In genomic region chr4:53014881-53015280, GRCh38 we compare ENCODE assay signal across 14 cellular contexts.
DNase-seq lines count a peak whose midpoint lies in the region; ATAC-seq and TF ChIP-seq lines count a peak whose summit lies in the region.
"Had no signal": no experiment of that assay in that cellular context is flagged by ENCODE, and none has a peak within 500 bp of the region (broad histone marks: within the 10 kb centered on the region; RNA-seq: fewer than 3 reads in every experiment).

No MANE protein-coding gene starts in this region.

- H3K27ac Mint-ChIP-seq in chondrocyte (ENCODE audit: unreplicated experiment) = peak overlapping the region; percentile 42
- H3K27ac Mint-ChIP-seq: CD8-positive, alpha-beta memory T cell; IgD-negative memory B cell had no signal

- no peak overlapping the region for H2AFZ ChIP-seq in GM23248

- TF ChIP-seq POLR2A in testis (IDR thresholded peaks at IDR 0.05) = no peak

- no peak for TF ChIP-seq CTCF in chondrocyte (IDR thresholded peaks at IDR 0.05)
- TF ChIP-seq CTCF in testis (IDR thresholded peaks at IDR 0.05) = no peak

- H3K79me2 ChIP-seq in GM23248 (ENCODE audit: insufficient read depth) = no peaks in the 10 kb centered on the region; the same call in 1 of the 2 replicates

- H3K27me3 ChIP-seq in GM23248 (replicated peaks; ENCODE audit: insufficient read depth) = no peaks in the 10 kb centered on the region
- no peaks in the 10 kb centered on the region for H3K27me3 ChIP-seq in testis
- H3K27me3 ChIP-seq: SJSA1 had no signal

- DNase-seq in GM23248 (peak; percentile 53), chondrocyte (ENCODE audit: low spot score) (no peak), kidney tubule cell (ENCODE audit: low spot score) (peak; percentile 18), testis (no peak), hippocampal formation (lab: John Stamatoyannopoulos, UW) (no peak), SW480 (ENCODE audit: low spot score) (no peak)
- DNase-seq: C1 segment of cervical spinal cord; CD8-positive, alpha-beta memory T cell; H7; NCI-H1105 had no signal

- WGBS in GM23248 (ENCODE audit: low coverage in 1 of 2, low lambda C conversion rate in 2 of 2, missing lambda C conversion rate in 2 of 2), 2 experiments = 40 to 46% methylated on average over 2 of the region's 2 CpGs
- 45 to 55% methylated on average over 2 of the region's 2 CpGs for WGBS in testis, 2 donors

- H3K36me3 ChIP-seq in GM23248 (ENCODE audit: low read depth) (no peaks in the 10 kb centered on the region), testis (ENCODE audit: low read depth, missing control alignments) (no peaks in the 10 kb centered on the region)
- H3K36me3 ChIP-seq: SJSA1 had no signal

- ATAC-seq in HG02571 (IDR thresholded peaks at IDR 0.05; ENCODE audit: unreplicated experiment) = no peak
- ATAC-seq: Panc1 had no signal

- H3K27me3 Mint-ChIP-seq in chondrocyte (ENCODE audit: low read depth) = no peaks in the 10 kb centered on the region
- H3K27me3 Mint-ChIP-seq: CD8-positive, alpha-beta memory T cell; IgD-negative memory B cell had no signal

- no peaks in the 10 kb centered on the region for H3K9me2 ChIP-seq in GM23248 (ENCODE audit: insufficient read depth)

- peak overlapping the region; percentile 8 for H3K4me2 ChIP-seq in GM23248 (ENCODE audit: unreplicated experiment)

- H3K4me1 ChIP-seq in GM23248 (ENCODE audit: insufficient read depth) (peaks cover 72% of the 10 kb centered on the region), testis (peaks cover 60% of the 10 kb centered on the region)

- no peak overlapping the region for H3K4me3 Mint-ChIP-seq in chondrocyte (ENCODE audit: unreplicated experiment)
- H3K4me3 Mint-ChIP-seq: CD8-positive, alpha-beta memory T cell; IgD-negative memory B cell had no signal

- H3K27ac ChIP-seq in GM23248 (peak overlapping the region; percentile 28), testis (peak overlapping the region; percentile 73 to 87)
- H3K27ac ChIP-seq: SJSA1 had no signal

- no peaks in the 10 kb centered on the region for H4K20me1 ChIP-seq in GM23248 (ENCODE audit: insufficient read depth)

- intact Hi-C loops in testis (cut with DNase I; ENCODE audit: low total_unique reads) = no loop called here

- H3K9ac ChIP-seq in GM23248 = peak overlapping the region; percentile 33; the same call in 1 of the 2 replicates

- no peaks in the 10 kb centered on the region for H3K9me3 Mint-ChIP-seq in chondrocyte (ENCODE audit: low read depth)
- H3K9me3 Mint-ChIP-seq: CD8-positive, alpha-beta memory T cell; IgD-negative memory B cell had no signal

- H3K9me3 ChIP-seq in GM23248 (ENCODE audit: low read depth) = no peaks in the 10 kb centered on the region
- H3K9me3 ChIP-seq in testis = no peaks in the 10 kb centered on the region
- H3K9me3 ChIP-seq: SJSA1 had no signal

- peaks cover 70% of the 10 kb centered on the region for H3K4me1 Mint-ChIP-seq in chondrocyte (ENCODE audit: low read depth)

- no peaks in the 10 kb centered on the region for H3K36me3 Mint-ChIP-seq in chondrocyte (ENCODE audit: low read depth)

- H3K4me3 ChIP-seq in GM23248 = no peak overlapping the region
- no peak overlapping the region for H3K4me3 ChIP-seq in testis
- H3K4me3 ChIP-seq: SJSA1 had no signal

- peaks cover 39% of the 10 kb centered on the region for H3F3A ChIP-seq in GM23248 (ENCODE audit: insufficient read depth)

- in situ Hi-C loops in GM23248 (cut with MboI) = loop anchor here (10.0 to 25.0 kb wide), 4 partner anchors 347 to 1210 kb away; partner anchors contain the start of genes PDGFRA and SCFD2

Comparison
In these comparisons a context has a peak if more than half of its experiments do, and no peak if none do; other contexts are left out.
1. DNase-seq: peak in GM23248 (single experiment) and kidney tubule cell (single experiment); none in chondrocyte (single experiment), testis (single experiment), hippocampal formation (0 of 2) and SW480 (single experiment).